ENCODE assay signal across 24 cellular contexts in genomic region chr15:101370330-101371024, GRCh38.
"Had no signal": no experiment of that assay in that cellular context is flagged by ENCODE, and none has a peak within 500 bp of the region (broad histone marks: within the 10 kb centered on the region; RNA-seq: fewer than 3 reads in every experiment).

No MANE protein-coding gene starts in this region.

- ATAC-seq: K562, Panc1, PC-3, Right ventricle myocardium inferior, SK-N-SH treated with all-trans-retinoic acid at 6 μM for 48 hours had no signal

- H3K4me3 ChIP-seq: K562, SJCRH30 had no signal

- DNase-seq: Kasumi-1, MM.1S, NCI-H1092 treated with DMSO at 0.1 percent for 48 hours, NCI-H1436, NCI-H187, NCI-H2029, NCI-H2081 treated with DMSO at 0.1 percent for 48 hours, NCI-H2171, NCI-H226, NCI-H446, NCI-H510A, NCI-H524 treated with DMSO at 0.1 percent for 48 hours, NCI-H69, NCI-H774, PC-3, SHP77 treated with DMSO at 0.1 percent for 48 hours, SJCRH30 had no signal

- H3K4me2 ChIP-seq: KMS-11 had no signal

- H3K4me1 ChIP-seq: SJCRH30 had no signal

- H3K36me3 ChIP-seq: SJCRH30 had no signal

- H3K9ac ChIP-seq: KMS-11 had no signal

- H3K27ac ChIP-seq: HL-60, KMS-11, RWPE1, SJCRH30 had no signal

- H3K9me3 ChIP-seq: SJCRH30 had no signal
